ENCODE assay signal across 9 cellular contexts in the genomic region with DNA sequence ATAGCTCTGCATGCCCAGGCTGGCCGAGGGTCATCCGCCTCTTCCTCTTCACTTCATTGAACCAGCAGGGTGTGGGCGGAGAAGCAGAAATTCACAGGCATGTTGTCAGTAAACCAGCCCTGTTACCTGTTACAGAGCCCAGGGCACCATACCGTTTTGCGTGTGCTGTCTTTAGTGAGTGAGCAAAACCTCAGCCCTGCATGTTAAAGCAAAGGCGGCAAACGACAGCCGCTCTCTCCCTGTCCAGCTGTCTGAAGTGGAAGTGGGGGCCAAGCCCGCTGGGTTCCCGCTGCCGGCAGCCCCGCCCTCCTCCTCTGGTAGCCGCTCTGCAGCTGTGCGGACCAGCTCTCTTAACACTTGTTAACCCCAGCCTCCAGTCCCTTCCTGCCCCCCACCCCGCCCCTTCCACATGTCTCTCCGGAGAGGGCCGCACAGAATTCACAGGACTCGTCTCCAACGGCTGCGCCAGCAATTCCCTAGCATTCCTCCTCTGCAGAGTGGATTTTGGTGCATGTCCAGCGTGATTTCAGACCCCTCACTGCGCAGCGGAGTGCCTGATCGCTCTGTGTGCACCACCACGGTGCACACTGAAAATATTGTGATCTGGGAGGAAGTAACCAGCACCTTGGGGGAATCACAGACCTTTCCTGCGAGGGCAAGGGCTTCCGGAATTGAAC. TPM values are rescaled to one million over a fixed set of nuclear protein-coding genes. Genes with fewer than 3 reads are reported as not detected.
DNase-seq lines count a peak whose midpoint lies in the region; ATAC-seq and TF ChIP-seq lines count a peak whose summit lies in the region.
"Had no signal": no experiment of that assay in that cellular context is flagged by ENCODE, and none has a peak within 500 bp of the region (broad histone marks: within the 10 kb centered on the region; RNA-seq: fewer than 3 reads in every experiment).

No MANE protein-coding gene starts in this region.

- no peaks in the 10 kb centered on the region for H3K27me3 ChIP-seq in thoracic aorta (replicated peaks; ENCODE audit: insufficient read depth)

- H3K9me3 ChIP-seq in thoracic aorta, result no peaks in the 10 kb centered on the region

- intact Hi-C loops in activated CD4-positive, alpha-beta T cell treated with anti-CD3 and anti-CD28 coated beads, Interleukin-2, amount 10 ng/mL, durations not matched to agents 24 days and 14 days (cut with micrococcal nuclease), result no loop called here
- intact Hi-C loops in activated T-helper 1 cell treated with anti-CD3 and anti-CD28 coated beads, Interleukin-12 subunit alpha, Interleukin-12 subunit beta, Interleukin-2, Interleukin-4 antibody, amounts not matched to agents 30 ng/mL and 10 ng/mL and 1 ng/mL, durations not matched to agents 14 hours and 24 hours and 36 hours (cut with micrococcal nuclease), result no loop called here

- no peaks in the 10 kb centered on the region for H3K27me3 Mint-ChIP-seq in IgD-negative memory B cell
- no peaks in the 10 kb centered on the region for H3K27me3 Mint-ChIP-seq in activated CD4-positive, alpha-beta T cell treated with anti-CD3 and anti-CD28 coated beads, Interleukin-2, amount 10 ng/mL, durations not matched to agents 24 days and 14 days
- no peaks in the 10 kb centered on the region for H3K27me3 Mint-ChIP-seq in activated T-helper 1 cell treated with anti-CD3 and anti-CD28 coated beads, Interleukin-12 subunit alpha, Interleukin-12 subunit beta, Interleukin-2, Interleukin-4 antibody, amounts not matched to agents 30 ng/mL and 10 ng/mL and 1 ng/mL, durations not matched to agents 14 hours and 24 hours and 36 hours (ENCODE audit: insufficient read depth)

- no peak for TF ChIP-seq CTCF in thoracic aorta (IDR thresholded peaks at IDR 0.05)

- peak overlapping the region; percentile 62 for H3K4me3 ChIP-seq in thoracic aorta

- H3K27ac Mint-ChIP-seq in IgD-negative memory B cell, result peak overlapping the region in 1 of 3 donors; percentile 68
- no peak overlapping the region for H3K27ac Mint-ChIP-seq in activated CD4-positive, alpha-beta T cell treated with anti-CD3 and anti-CD28 coated beads, Interleukin-2, amount 10 ng/mL, durations not matched to agents 24 days and 14 days
- no peak overlapping the region for H3K27ac Mint-ChIP-seq in activated T-helper 1 cell treated with anti-CD3 and anti-CD28 coated beads, Interleukin-12 subunit alpha, Interleukin-12 subunit beta, Interleukin-2, Interleukin-4 antibody, amounts not matched to agents 30 ng/mL and 10 ng/mL and 1 ng/mL, durations not matched to agents 14 hours and 24 hours and 36 hours

- H3K9me3 Mint-ChIP-seq in IgD-negative memory B cell, result no peaks in the 10 kb centered on the region
- H3K9me3 Mint-ChIP-seq in activated CD4-positive, alpha-beta T cell treated with anti-CD3 and anti-CD28 coated beads, Interleukin-2, amount 10 ng/mL, durations not matched to agents 24 days and 14 days, result peaks cover 5% of the 10 kb centered on the region
- no peaks in the 10 kb centered on the region for H3K9me3 Mint-ChIP-seq in activated T-helper 1 cell treated with anti-CD3 and anti-CD28 coated beads, Interleukin-12 subunit alpha, Interleukin-12 subunit beta, Interleukin-2, Interleukin-4 antibody, amounts not matched to agents 30 ng/mL and 10 ng/mL and 1 ng/mL, durations not matched to agents 14 hours and 24 hours and 36 hours

- peaks cover 9 to 13% (median 13%) of the 10 kb centered on the region in 3 donors for H3K4me1 Mint-ChIP-seq in IgD-negative memory B cell
- no peaks in the 10 kb centered on the region for H3K4me1 Mint-ChIP-seq in activated CD4-positive, alpha-beta T cell treated with anti-CD3 and anti-CD28 coated beads, Interleukin-2, amount 10 ng/mL, durations not matched to agents 24 days and 14 days
- peaks cover 8% of the 10 kb centered on the region for H3K4me1 Mint-ChIP-seq in activated T-helper 1 cell treated with anti-CD3 and anti-CD28 coated beads, Interleukin-12 subunit alpha, Interleukin-12 subunit beta, Interleukin-2, Interleukin-4 antibody, amounts not matched to agents 30 ng/mL and 10 ng/mL and 1 ng/mL, durations not matched to agents 14 hours and 24 hours and 36 hours (ENCODE audit: low read depth)

- H3K36me3 Mint-ChIP-seq in IgD-negative memory B cell, result peaks cover 6% of the 10 kb centered on the region
- peaks cover 1% of the 10 kb centered on the region for H3K36me3 Mint-ChIP-seq in activated CD4-positive, alpha-beta T cell treated with anti-CD3 and anti-CD28 coated beads, Interleukin-2, amount 10 ng/mL, durations not matched to agents 24 days and 14 days (ENCODE audit: low read depth)
- peaks cover 1% of the 10 kb centered on the region for H3K36me3 Mint-ChIP-seq in activated T-helper 1 cell treated with anti-CD3 and anti-CD28 coated beads, Interleukin-12 subunit alpha, Interleukin-12 subunit beta, Interleukin-2, Interleukin-4 antibody, amounts not matched to agents 30 ng/mL and 10 ng/mL and 1 ng/mL, durations not matched to agents 14 hours and 24 hours and 36 hours (ENCODE audit: low read depth)

- H3K4me3 Mint-ChIP-seq in IgD-negative memory B cell, result peak overlapping the region; percentile 67 to 87 (median 78)
- H3K4me3 Mint-ChIP-seq in activated CD4-positive, alpha-beta T cell treated with anti-CD3 and anti-CD28 coated beads, Interleukin-2, amount 10 ng/mL, durations not matched to agents 24 days and 14 days, result no peak overlapping the region
- no peak overlapping the region for H3K4me3 Mint-ChIP-seq in activated T-helper 1 cell treated with anti-CD3 and anti-CD28 coated beads, Interleukin-12 subunit alpha, Interleukin-12 subunit beta, Interleukin-2, Interleukin-4 antibody, amounts not matched to agents 30 ng/mL and 10 ng/mL and 1 ng/mL, durations not matched to agents 14 hours and 24 hours and 36 hours

- H3K36me3 ChIP-seq in thoracic aorta, result no peaks in the 10 kb centered on the region

- peak; percentile 50 for DNase-seq in medulla oblongata (ENCODE audit: extremely low spot score)
- no peak for DNase-seq in thoracic aorta (ENCODE audit: low spot score)
- DNase-seq in DMS53 treated with DMSO at 0.1 percent for 48 hours (lab: John Stamatoyannopoulos, UW; ENCODE audit: unreplicated experiment), result no peak
- no peak for DNase-seq in activated CD4-positive, alpha-beta T cell treated with anti-CD3 and anti-CD28 coated beads, Interleukin-2, amount 10 ng/mL, durations not matched to agents 24 days and 14 days
- no peak for DNase-seq in activated T-helper 1 cell treated with anti-CD3 and anti-CD28 coated beads, Interleukin-12 subunit alpha, Interleukin-12 subunit beta, Interleukin-2, Interleukin-4 antibody, amounts not matched to agents 30 ng/mL and 10 ng/mL and 1 ng/mL, durations not matched to agents 14 hours and 24 hours and 36 hours (ENCODE audit: low spot score)

- ATAC-seq in thoracic aorta (ENCODE audit: insufficient number of reproducible peaks, low FRiP score, low read depth) (no peak), GM19035 (IDR thresholded peaks at IDR 0.05; ENCODE audit: unreplicated experiment) (no peak)

- peaks cover 32 to 64% of the 10 kb centered on the region in 2 donors for H3K4me1 ChIP-seq in thoracic aorta (ENCODE audit: control insufficient read depth in 1 of 2, low read depth in 2 of 2)

- peak overlapping the region; percentile 61 for H3K27ac ChIP-seq in cingulate gyrus (ENCODE audit: low read depth, low read length)
- peak overlapping the region; percentile 88 to 92 for H3K27ac ChIP-seq in thoracic aorta
- H3K27ac ChIP-seq: epithelial cell of prostate had no signal

RNA-seq across cellular contexts. Expression of a gene that starts 12.7 kb away (rescaled TPM):
- polyA plus RNA-seq in IgD-negative memory B cell, result 3.2 TPM
- 10 to 100 TPM; 11.2 to 24.5 TPM for total RNA-seq in thoracic aorta
- total RNA-seq in activated CD4-positive, alpha-beta T cell treated with anti-CD3 and anti-CD28 coated beads, Interleukin-2, amount 10 ng/mL, durations not matched to agents 24 days and 14 days, result 12.1 and 14.0 TPM in 2 replicates
- total RNA-seq in activated T-helper 1 cell treated with anti-CD3 and anti-CD28 coated beads, Interleukin-12 subunit alpha, Interleukin-12 subunit beta, Interleukin-2, Interleukin-4 antibody, amounts not matched to agents 30 ng/mL and 10 ng/mL and 1 ng/mL, durations not matched to agents 14 hours and 24 hours and 36 hours, result 12.7 and 16.0 TPM in 2 replicates

RNA-seq across cellular contexts. Expression of a gene that starts 34.0 kb away (rescaled TPM):
- polyA plus RNA-seq in IgD-negative memory B cell, result 1.7 TPM
- 10 to 100 TPM in 1 of 2 donors, 1 to 10 TPM in 1; 8.7 to 11.2 TPM for total RNA-seq in thoracic aorta
- 7.1 and 7.2 TPM in 2 replicates for total RNA-seq in activated CD4-positive, alpha-beta T cell treated with anti-CD3 and anti-CD28 coated beads, Interleukin-2, amount 10 ng/mL, durations not matched to agents 24 days and 14 days
- total RNA-seq in activated T-helper 1 cell treated with anti-CD3 and anti-CD28 coated beads, Interleukin-12 subunit alpha, Interleukin-12 subunit beta, Interleukin-2, Interleukin-4 antibody, amounts not matched to agents 30 ng/mL and 10 ng/mL and 1 ng/mL, durations not matched to agents 14 hours and 24 hours and 36 hours, result 6.1 and 7.6 TPM in 2 replicates

RNA-seq across cellular contexts. Expression of a gene that starts 36.8 kb away (rescaled TPM):
- not detected for polyA plus RNA-seq in IgD-negative memory B cell
- total RNA-seq in thoracic aorta, result 1 to 10 TPM; 3.2 to 6.5 TPM
- not detected in 2 replicates for total RNA-seq in activated CD4-positive, alpha-beta T cell treated with anti-CD3 and anti-CD28 coated beads, Interleukin-2, amount 10 ng/mL, durations not matched to agents 24 days and 14 days
- total RNA-seq in activated T-helper 1 cell treated with anti-CD3 and anti-CD28 coated beads, Interleukin-12 subunit alpha, Interleukin-12 subunit beta, Interleukin-2, Interleukin-4 antibody, amounts not matched to agents 30 ng/mL and 10 ng/mL and 1 ng/mL, durations not matched to agents 14 hours and 24 hours and 36 hours, result 0.10 and 0.17 TPM in 2 replicates

RNA-seq across cellular contexts. Expression of a gene that starts 42.9 kb away (rescaled TPM):
- 0.38 TPM for polyA plus RNA-seq in IgD-negative memory B cell
- 1,000 to 10,000 TPM in 1 of 2 donors, 10 to 100 TPM in 1; 85.9 to 1,063 TPM for total RNA-seq in thoracic aorta
- total RNA-seq in activated CD4-positive, alpha-beta T cell treated with anti-CD3 and anti-CD28 coated beads, Interleukin-2, amount 10 ng/mL, durations not matched to agents 24 days and 14 days, result not detected in 2 replicates
- not detected in 2 replicates for total RNA-seq in activated T-helper 1 cell treated with anti-CD3 and anti-CD28 coated beads, Interleukin-12 subunit alpha, Interleukin-12 subunit beta, Interleukin-2, Interleukin-4 antibody, amounts not matched to agents 30 ng/mL and 10 ng/mL and 1 ng/mL, durations not matched to agents 14 hours and 24 hours and 36 hours

Comparison
In these comparisons a context has a peak if more than half of its experiments do, and no peak if none do; other contexts are left out.
1. H3K4me3 Mint-ChIP-seq: peak in IgD-negative memory B cell (4 of 4); none in activated CD4-positive, alpha-beta T cell treated with anti-CD3 and anti-CD28 coated beads, Interleukin-2, amount 10 ng/mL, durations not matched to agents 24 days and 14 days (single experiment) and activated T-helper 1 cell treated with anti-CD3 and anti-CD28 coated beads, Interleukin-12 subunit alpha, Interleukin-12 subunit beta, Interleukin-2, Interleukin-4 antibody, amounts not matched to agents 30 ng/mL and 10 ng/mL and 1 ng/mL, durations not matched to agents 14 hours and 24 hours and 36 hours (single experiment).